ENCODE assay signal across 18 cellular contexts in genomic region chrY:7467801-7468560, GRCh38.
DNase-seq lines count a peak whose midpoint lies in the region; FAIRE-seq and TF ChIP-seq lines count a peak whose summit lies in the region.
"Had no signal": no experiment of that assay in that cellular context is flagged by ENCODE, and none has a peak within 500 bp of the region (broad histone marks: within the 10 kb centered on the region; RNA-seq: fewer than 3 reads in every experiment).

No MANE protein-coding gene starts in this region.

- H3K18ac ChIP-seq in mesenchymal stem cell (ENCODE audit: low read depth in 1 of 2, low read length in 2 of 2): no peak overlapping the region

- H3K27me3 Mint-ChIP-seq in activated CD4-positive, alpha-beta T cell treated with anti-CD3 and anti-CD28 coated beads, Interleukin-2, amount 10 ng/mL, durations not matched to agents 24 days and 14 days: no peaks in the 10 kb centered on the region
- H3K27me3 Mint-ChIP-seq in astrocyte (ENCODE audit: low read depth, unreplicated experiment): no peaks in the 10 kb centered on the region

- H3K79me1 ChIP-seq in mesenchymal stem cell (replicated peaks; ENCODE audit: low read length, poor library complexity, severe bottlenecking): no peaks in the 10 kb centered on the region

- H3K79me2 ChIP-seq in astrocyte (ENCODE audit: insufficient read depth, low read length): no peaks in the 10 kb centered on the region
- no peaks in the 10 kb centered on the region for H3K79me2 ChIP-seq in osteoblast (ENCODE audit: insufficient read depth, low read length)
- H3K79me2 ChIP-seq: hepatocyte had no signal

- H3K4me3 Mint-ChIP-seq in activated CD4-positive, alpha-beta T cell treated with anti-CD3 and anti-CD28 coated beads, Interleukin-2, amount 10 ng/mL, durations not matched to agents 24 days and 14 days: no peak overlapping the region
- H3K4me3 Mint-ChIP-seq in astrocyte (ENCODE audit: unreplicated experiment): no peak overlapping the region
- H3K4me3 Mint-ChIP-seq: naive thymus-derived CD8-positive, alpha-beta T cell had no signal

- no peaks in the 10 kb centered on the region for H3K36me3 ChIP-seq in astrocyte (ENCODE audit: insufficient read depth, low read length)
- H3K36me3 ChIP-seq in mesenchymal stem cell (ENCODE audit: control insufficient read depth in 1 of 2, insufficient read depth in 2 of 2, low read depth in 1 of 2, low read length in 2 of 2): no peaks in the 10 kb centered on the region
- no peaks in the 10 kb centered on the region for H3K36me3 ChIP-seq in osteoblast (ENCODE audit: insufficient read depth, low read length)
- H3K36me3 ChIP-seq: BLaER1 treated with 17β-estradiol and CSF1 and Interleukin-3, amounts not matched to agents 10 nM and 100 nM had no signal

- FAIRE-seq in astrocyte (lab: Jason Lieb, UNC): no peak
- FAIRE-seq: islet of Langerhans had no signal

- H3K9me3 ChIP-seq in astrocyte (ENCODE audit: insufficient read depth, low read depth, low read length) (no peaks in the 10 kb centered on the region), mesenchymal stem cell (ENCODE audit: control insufficient read depth, low read length) (no peaks in the 10 kb centered on the region), osteoblast (ENCODE audit: low read depth, low read length) (no peaks in the 10 kb centered on the region)
- H3K9me3 ChIP-seq: BLaER1 treated with 17β-estradiol and CSF1 and Interleukin-3, amounts not matched to agents 10 nM and 100 nM had no signal

- H2AFZ ChIP-seq in astrocyte (ENCODE audit: low read depth, low read length) (no peak overlapping the region), mesenchymal stem cell (ENCODE audit: low read depth, low read length) (no peak overlapping the region), osteoblast (ENCODE audit: low read length) (no peak overlapping the region)
- H2AFZ ChIP-seq: hepatocyte had no signal

- H2AK5ac ChIP-seq in mesenchymal stem cell (ENCODE audit: low read length, severe bottlenecking): no peak overlapping the region

- H2BK120ac ChIP-seq in mesenchymal stem cell (ENCODE audit: low read depth, low read length): no peak overlapping the region

- H3K9me3 Mint-ChIP-seq in activated CD4-positive, alpha-beta T cell treated with anti-CD3 and anti-CD28 coated beads, Interleukin-2, amount 10 ng/mL, durations not matched to agents 24 days and 14 days: no peaks in the 10 kb centered on the region
- H3K9me3 Mint-ChIP-seq in astrocyte (ENCODE audit: unreplicated experiment): no peaks in the 10 kb centered on the region
- H3K9me3 Mint-ChIP-seq: naive thymus-derived CD8-positive, alpha-beta T cell had no signal

- H3K27me3 ChIP-seq in astrocyte (ENCODE audit: insufficient read depth, low read length) (no peaks in the 10 kb centered on the region), mesenchymal stem cell (ENCODE audit: control insufficient read depth in 1 of 2, insufficient read depth in 1 of 2, low read length in 2 of 2) (no peaks in the 10 kb centered on the region), osteoblast (ENCODE audit: insufficient read depth, low read length) (no peaks in the 10 kb centered on the region)
- H3K27me3 ChIP-seq: BLaER1 treated with 17β-estradiol and CSF1 and Interleukin-3, amounts not matched to agents 10 nM and 100 nM; hepatocyte had no signal

- H2BK5ac ChIP-seq in mesenchymal stem cell (ENCODE audit: low read depth, low read length, poor library complexity, severe bottlenecking): no peak overlapping the region

- no peaks in the 10 kb centered on the region for H4K20me1 ChIP-seq in astrocyte (ENCODE audit: insufficient read depth, low read length)
- H4K20me1 ChIP-seq in osteoblast (ENCODE audit: insufficient read depth, low read length): no peaks in the 10 kb centered on the region
- H4K20me1 ChIP-seq: BLaER1 treated with 17β-estradiol and CSF1 and Interleukin-3, amounts not matched to agents 10 nM and 100 nM had no signal

- H2BK15ac ChIP-seq in mesenchymal stem cell (ENCODE audit: low read depth, poor library complexity, severe bottlenecking): no peak overlapping the region

- H2BK12ac ChIP-seq in mesenchymal stem cell (ENCODE audit: low read length in 2 of 2): no peak overlapping the region

- H3K4me1 Mint-ChIP-seq in activated CD4-positive, alpha-beta T cell treated with anti-CD3 and anti-CD28 coated beads, Interleukin-2, amount 10 ng/mL, durations not matched to agents 24 days and 14 days: peaks cover 12% of the 10 kb centered on the region
- peaks cover 32% of the 10 kb centered on the region for H3K4me1 Mint-ChIP-seq in astrocyte (ENCODE audit: low read depth, unreplicated experiment)
- H3K4me1 Mint-ChIP-seq: naive thymus-derived CD8-positive, alpha-beta T cell had no signal

- intact Hi-C loops in activated CD4-positive, alpha-beta T cell treated with anti-CD3 and anti-CD28 coated beads, Interleukin-2, amount 10 ng/mL, durations not matched to agents 24 days and 14 days (cut with micrococcal nuclease): loop anchor here (5.0 kb wide), 2 partner anchors 131 to 534 kb away; no protein-coding TSS in a partner anchor

- H3K9ac ChIP-seq in astrocyte (ENCODE audit: low read length) (peak overlapping the region; percentile 63), mesenchymal stem cell (ENCODE audit: low read length) (no peak overlapping the region)
- H3K9ac ChIP-seq: BLaER1 treated with 17β-estradiol and CSF1 and Interleukin-3, amounts not matched to agents 10 nM and 100 nM had no signal

- TF ChIP-seq CTCF in astrocyte (IDR thresholded peaks at IDR 0.05; ENCODE audit: insufficient read depth, low read depth, low read length) (no peak), osteoblast (IDR thresholded peaks at IDR 0.05; ENCODE audit: extremely low read depth, low read depth, low read length) (no peak)

- H3K14ac ChIP-seq in mesenchymal stem cell (ENCODE audit: low read length in 2 of 2): no peak overlapping the region

- peaks cover 31% of the 10 kb centered on the region for H3K4me1 ChIP-seq in astrocyte (ENCODE audit: insufficient read depth, low read length)
- H3K4me1 ChIP-seq in mesenchymal stem cell (ENCODE audit: control insufficient read depth, insufficient read depth, low read depth, low read length): peaks cover 2% of the 10 kb centered on the region
- no peaks in the 10 kb centered on the region for H3K4me1 ChIP-seq in osteoblast (ENCODE audit: insufficient read depth, low read length)
- H3K4me1 ChIP-seq: BLaER1 treated with 17β-estradiol and CSF1 and Interleukin-3, amounts not matched to agents 10 nM and 100 nM had no signal

- H3K4ac ChIP-seq in mesenchymal stem cell (ENCODE audit: low read depth in 1 of 2, low read length in 2 of 2): no peak overlapping the region

- peak overlapping the region; percentile 23 for H3K27ac Mint-ChIP-seq in activated CD4-positive, alpha-beta T cell treated with anti-CD3 and anti-CD28 coated beads, Interleukin-2, amount 10 ng/mL, durations not matched to agents 24 days and 14 days
- H3K27ac Mint-ChIP-seq in astrocyte (ENCODE audit: unreplicated experiment): peak overlapping the region; percentile 75
- H3K27ac Mint-ChIP-seq: naive thymus-derived CD8-positive, alpha-beta T cell had no signal

- H3K23ac ChIP-seq in mesenchymal stem cell (ENCODE audit: low read length in 2 of 2): no peak overlapping the region

- no peak overlapping the region for H4K8ac ChIP-seq in mesenchymal stem cell (ENCODE audit: low read length)

- H3K27ac ChIP-seq in astrocyte (ENCODE audit: low read depth, low read length) (peak overlapping the region; percentile 83), mesenchymal stem cell (ENCODE audit: low read length, poor library complexity, severe bottlenecking) (no peak overlapping the region), osteoblast (ENCODE audit: low read depth, low read length) (no peak overlapping the region)
- H3K27ac ChIP-seq: BLaER1 treated with 17β-estradiol and CSF1 and Interleukin-3, amounts not matched to agents 10 nM and 100 nM; hepatocyte had no signal

- WGBS in mesenchymal stem cell: 32% methylated on average over 3 of the region's 3 CpGs

- H3K4me3 ChIP-seq in astrocyte (ENCODE audit: insufficient read depth, low read depth, low read length): no peak overlapping the region
- no peak overlapping the region for H3K4me3 ChIP-seq in mesenchymal stem cell (ENCODE audit: insufficient read depth in 1 of 2, low read depth in 1 of 2, low read length in 2 of 2)
- H3K4me3 ChIP-seq in osteoblast (ENCODE audit: insufficient read depth, low read length): no peak overlapping the region
- H3K4me3 ChIP-seq: BLaER1 treated with 17β-estradiol and CSF1 and Interleukin-3, amounts not matched to agents 10 nM and 100 nM; hepatocyte had no signal

- no peak for DNase-seq in activated CD4-positive, alpha-beta T cell treated with anti-CD3 and anti-CD28 coated beads, Interleukin-2, amount 10 ng/mL, durations not matched to agents 24 days and 14 days
- DNase-seq in activated CD4-positive, alpha-beta T cell treated with anti-CD3 and anti-CD28 coated beads for 1 hour: no peak
- peak; percentile 83 for DNase-seq in HT1080 (ENCODE audit: low read depth)
- DNase-seq in astrocyte (ENCODE audit: low read depth): no peak
- DNase-seq in mesenchymal stem cell: peak; percentile 83
- no peak for DNase-seq in NCI-H1092 (lab: John Stamatoyannopoulos, UW)
- DNase-seq in effector CD8-positive, alpha-beta T cell (lab: John Stamatoyannopoulos, UW): no peak
- DNase-seq in osteoblast (ENCODE audit: insufficient read length, low spot score, missing footprints): no peak
- DNase-seq: 8988T; DMS 273 treated with DMSO at 0.1 percent for 48 hours; effector CD4-positive, alpha-beta T cell; Kasumi-1; mammary epithelial cell; naive thymus-derived CD8-positive, alpha-beta T cell; NCI-H146 had no signal

- no peaks in the 10 kb centered on the region for H3K36me3 Mint-ChIP-seq in activated CD4-positive, alpha-beta T cell treated with anti-CD3 and anti-CD28 coated beads, Interleukin-2, amount 10 ng/mL, durations not matched to agents 24 days and 14 days (ENCODE audit: low read depth)
- no peaks in the 10 kb centered on the region for H3K36me3 Mint-ChIP-seq in astrocyte (ENCODE audit: low read depth, unreplicated experiment)
- H3K36me3 Mint-ChIP-seq: naive thymus-derived CD8-positive, alpha-beta T cell had no signal

- H4K91ac ChIP-seq in mesenchymal stem cell (ENCODE audit: low read length): no peak overlapping the region

- H3K4me2 ChIP-seq in astrocyte (ENCODE audit: low read length) (no peak overlapping the region), mesenchymal stem cell (ENCODE audit: low read length, poor library complexity, severe bottlenecking) (no peak overlapping the region), osteoblast (ENCODE audit: insufficient read depth, low read length) (no peak overlapping the region)
- H3K4me2 ChIP-seq: BLaER1 treated with 17β-estradiol and CSF1 and Interleukin-3, amounts not matched to agents 10 nM and 100 nM; hepatocyte had no signal

Comparison
In these comparisons a context has a peak if more than half of its experiments do, and no peak if none do; other contexts are left out.
1. DNase-seq: peak in HT1080 (single experiment) and mesenchymal stem cell (single experiment); none in activated CD4-positive, alpha-beta T cell treated with anti-CD3 and anti-CD28 coated beads, Interleukin-2, amount 10 ng/mL, durations not matched to agents 24 days and 14 days (single experiment), activated CD4-positive, alpha-beta T cell treated with anti-CD3 and anti-CD28 coated beads for 1 hour (single experiment), astrocyte (single experiment), NCI-H1092 (single experiment), effector CD8-positive, alpha-beta T cell (single experiment) and osteoblast (single experiment).